In genomic region chr2:49903471-49903870, GRCh38 we compare ENCODE assay signal across 32 cellular contexts.
"Had no signal": no experiment of that assay in that cellular context is flagged by ENCODE, and none has a peak within 500 bp of the region (broad histone marks: within the 10 kb centered on the region; RNA-seq: fewer than 3 reads in every experiment).

No MANE protein-coding gene starts in this region.

- DNase-seq: activated B cell treated with CpG ODN at 0.5 μM for 24 hours; activated CD4-positive, alpha-beta T cell treated with anti-CD3 and anti-CD28 coated beads for 48 hours; activated CD4-positive, alpha-beta T cell treated with anti-CD3 and anti-CD28 coated beads, Interleukin-2, amount 50 U/mL, for 1 hour; activated CD4-positive, alpha-beta T cell treated with anti-CD3 and anti-CD28 coated beads, Interleukin-2, amount 50 U/mL, for 48 hours; activated CD8-positive, alpha-beta memory T cell treated with anti-CD3 and anti-CD28 coated beads for 24 hours; activated CD8-positive, alpha-beta T cell treated with anti-CD3 and anti-CD28 coated beads for 36 hours; activated effector memory CD4-positive, alpha-beta T cell treated with Interleukin-2 at 50 U/mL for 16 hours; activated gamma-delta T cell treated with Interleukin-2 at 50 U/mL for 16 hours; activated naive CD4-positive, alpha-beta T cell treated with anti-CD3 and anti-CD28 coated beads, Interleukin-2, amount 50 U/mL, for 16 hours; activated naive CD4-positive, alpha-beta T cell treated with Interleukin-2 at 50 U/mL for 16 hours; activated T-cell treated with anti-CD3 and anti-CD28 coated beads, Interleukin-2, amount 50 U/mL, for 4 hours; amniotic stem cell; anterior cingulate cortex; body of pancreas; caudate nucleus; cortex of kidney; dermis blood vessel endothelial cell; effector CD4-positive, alpha-beta T cell; effector memory CD8-positive, alpha-beta T cell; erythroblast; foreskin keratinocyte; gastrocnemius medialis; glutamatergic neuron; heart left ventricle; T-helper 17 cell; T1000; WERI-Rb-1 had no signal

- H3K4me3 Mint-ChIP-seq: activated B cell treated with CpG ODN at 0.5 μM for 24 hours; activated CD8-positive, alpha-beta T cell treated with anti-CD3 and anti-CD28 coated beads for 36 hours; activated naive CD8-positive, alpha-beta T cell; activated T-cell treated with anti-CD3 and anti-CD28 coated beads, Interleukin-2, amount 50 U/mL, for 4 hours; activated T-helper 17 cell treated with anti-CD3 and anti-CD28 coated beads, Interleukin-2, amount 50 U/mL, for 72 hours; effector memory CD8-positive, alpha-beta T cell; T-helper 17 cell; T-helper 2 cell treated with Interferon-gamma antibody and Interleukin-4, amounts not matched to agents 5 μg/mL and 100 μg/mL, for 36 hours had no signal

- H3K4me1 ChIP-seq: body of pancreas, esophagus muscularis mucosa, foreskin keratinocyte, gastrocnemius medialis, heart left ventricle had no signal

- H3K9me3 ChIP-seq: body of pancreas, esophagus muscularis mucosa, gastrocnemius medialis, heart left ventricle had no signal

- H3K36me3 Mint-ChIP-seq: activated naive CD8-positive, alpha-beta T cell had no signal

- H3K27ac ChIP-seq: body of pancreas, esophagus muscularis mucosa, foreskin keratinocyte, gastrocnemius medialis, heart left ventricle had no signal

- H3K27me3 Mint-ChIP-seq: activated B cell treated with CpG ODN at 0.5 μM for 24 hours; activated CD8-positive, alpha-beta T cell treated with anti-CD3 and anti-CD28 coated beads for 36 hours; activated naive CD8-positive, alpha-beta T cell; effector memory CD8-positive, alpha-beta T cell; T-helper 17 cell had no signal

- H3K27ac Mint-ChIP-seq: activated B cell treated with CpG ODN at 0.5 μM for 24 hours; activated CD8-positive, alpha-beta T cell treated with anti-CD3 and anti-CD28 coated beads for 36 hours; activated naive CD8-positive, alpha-beta T cell; activated T-helper 17 cell treated with anti-CD3 and anti-CD28 coated beads, Interleukin-2, amount 50 U/mL, for 72 hours; effector memory CD8-positive, alpha-beta T cell; T-helper 17 cell; T-helper 2 cell treated with Interferon-gamma antibody and Interleukin-4, amounts not matched to agents 5 μg/mL and 100 μg/mL, for 36 hours had no signal

- H3K4me3 ChIP-seq: body of pancreas, esophagus muscularis mucosa, gastrocnemius medialis, heart left ventricle had no signal

- H3K9me3 Mint-ChIP-seq: activated B cell treated with CpG ODN at 0.5 μM for 24 hours; activated T-helper 17 cell treated with anti-CD3 and anti-CD28 coated beads, Interleukin-2, amount 50 U/mL, for 72 hours; T-helper 2 cell treated with Interferon-gamma antibody and Interleukin-4, amounts not matched to agents 5 μg/mL and 100 μg/mL, for 36 hours had no signal

- H3K36me3 ChIP-seq: esophagus muscularis mucosa, gastrocnemius medialis, heart left ventricle, WERI-Rb-1 had no signal

- H3K4me1 Mint-ChIP-seq: activated B cell treated with CpG ODN at 0.5 μM for 24 hours; activated T-helper 17 cell treated with anti-CD3 and anti-CD28 coated beads, Interleukin-2, amount 50 U/mL, for 72 hours; T-helper 17 cell had no signal

- ATAC-seq: activated CD4-positive, CD25-positive, alpha-beta regulatory T cell treated with anti-CD3 and anti-CD28 coated beads, Interleukin-2, amount 50 U/mL, for 24 hours; activated CD8-positive, alpha-beta T cell treated with anti-CD3 and anti-CD28 coated beads for 36 hours; activated T-cell treated with anti-CD3 and anti-CD28 coated beads, Interleukin-2, amount 50 U/mL, for 4 hours; activated T-helper 17 cell treated with anti-CD3 and anti-CD28 coated beads, Interleukin-2, amount 50 U/mL, for 72 hours; body of pancreas; effector memory CD8-positive, alpha-beta T cell; foreskin keratinocyte; gastrocnemius medialis; heart left ventricle; T-helper 17 cell had no signal

- H3K27me3 ChIP-seq: body of pancreas, esophagus muscularis mucosa, gastrocnemius medialis, heart left ventricle had no signal
